1 cellular context compared by ENCODE assay signal in the genomic region with DNA sequence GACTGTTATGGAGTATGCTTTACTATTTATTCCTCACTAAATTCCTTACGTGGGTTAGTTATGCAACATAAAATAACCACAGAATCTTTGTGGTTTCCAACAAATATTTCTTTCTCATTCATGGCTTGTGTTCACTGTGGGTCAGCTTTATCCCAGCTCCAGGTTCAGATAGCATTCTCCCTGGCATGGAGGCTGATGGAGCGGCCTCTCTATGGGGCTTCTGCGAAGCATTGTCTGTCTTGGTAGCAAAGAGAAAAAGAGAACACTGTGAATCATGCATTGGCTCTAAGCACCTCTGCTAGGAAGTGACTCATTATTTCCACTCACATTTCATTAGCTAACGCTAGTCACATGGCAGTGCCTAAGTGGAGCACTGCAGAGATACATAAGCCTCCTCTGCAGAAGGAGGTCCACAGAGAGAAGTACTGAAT.
TF ChIP-seq lines count a peak whose summit lies in the region.

No MANE protein-coding gene starts in this region.

TF ChIP-seq in GM23338, 12 proteins besides CTCF, POLR2A, EP300 and RAD21 (continued from another document):
- TF ChIP-seq REST (IDR thresholded peaks at IDR 0.05; ENCODE audit: unreplicated experiment) = no peak
